1 cellular context compared by ENCODE assay signal in the genomic region with DNA sequence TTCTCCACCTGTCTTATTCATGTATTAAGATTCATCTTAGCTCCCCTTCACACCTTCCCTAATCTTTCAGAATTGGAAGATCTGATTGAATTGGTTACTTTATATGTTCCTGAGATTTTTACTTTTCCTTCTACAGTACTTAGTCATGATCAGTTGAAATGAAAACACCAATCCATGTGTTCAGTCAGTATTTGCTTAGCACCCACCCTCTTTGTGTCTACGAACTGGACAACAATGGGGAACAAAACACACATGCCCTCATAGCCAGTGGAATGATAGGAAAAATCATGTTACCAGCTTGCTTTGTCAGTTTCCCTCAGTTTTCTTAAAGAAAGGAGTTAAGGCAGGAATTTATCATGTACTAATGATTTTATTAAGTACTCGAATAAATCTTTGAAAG.
TF ChIP-seq lines count a peak whose summit lies in the region.

No MANE protein-coding gene starts in this region.

TF ChIP-seq in WTC11, 78 proteins besides CTCF, POLR2A, EP300 and RAD21 (continued from another document):
- TF ChIP-seq, protein P1, sequence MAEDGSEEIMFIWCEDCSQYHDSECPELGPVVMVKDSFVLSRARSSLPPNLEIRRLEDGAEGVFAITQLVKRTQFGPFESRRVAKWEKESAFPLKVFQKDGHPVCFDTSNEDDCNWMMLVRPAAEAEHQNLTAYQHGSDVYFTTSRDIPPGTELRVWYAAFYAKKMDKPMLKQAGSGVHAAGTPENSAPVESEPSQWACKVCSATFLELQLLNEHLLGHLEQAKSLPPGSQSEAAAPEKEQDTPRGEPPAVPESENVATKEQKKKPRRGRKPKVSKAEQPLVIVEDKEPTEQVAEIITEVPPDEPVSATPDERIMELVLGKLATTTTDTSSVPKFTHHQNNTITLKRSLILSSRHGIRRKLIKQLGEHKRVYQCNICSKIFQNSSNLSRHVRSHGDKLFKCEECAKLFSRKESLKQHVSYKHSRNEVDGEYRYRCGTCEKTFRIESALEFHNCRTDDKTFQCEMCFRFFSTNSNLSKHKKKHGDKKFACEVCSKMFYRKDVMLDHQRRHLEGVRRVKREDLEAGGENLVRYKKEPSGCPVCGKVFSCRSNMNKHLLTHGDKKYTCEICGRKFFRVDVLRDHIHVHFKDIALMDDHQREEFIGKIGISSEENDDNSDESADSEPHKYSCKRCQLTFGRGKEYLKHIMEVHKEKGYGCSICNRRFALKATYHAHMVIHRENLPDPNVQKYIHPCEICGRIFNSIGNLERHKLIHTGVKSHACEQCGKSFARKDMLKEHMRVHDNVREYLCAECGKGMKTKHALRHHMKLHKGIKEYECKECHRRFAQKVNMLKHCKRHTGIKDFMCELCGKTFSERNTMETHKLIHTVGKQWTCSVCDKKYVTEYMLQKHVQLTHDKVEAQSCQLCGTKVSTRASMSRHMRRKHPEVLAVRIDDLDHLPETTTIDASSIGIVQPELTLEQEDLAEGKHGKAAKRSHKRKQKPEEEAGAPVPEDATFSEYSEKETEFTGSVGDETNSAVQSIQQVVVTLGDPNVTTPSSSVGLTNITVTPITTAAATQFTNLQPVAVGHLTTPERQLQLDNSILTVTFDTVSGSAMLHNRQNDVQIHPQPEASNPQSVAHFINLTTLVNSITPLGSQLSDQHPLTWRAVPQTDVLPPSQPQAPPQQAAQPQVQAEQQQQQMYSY (CRISPR knock-in tag; IDR thresholded peaks at IDR 0.05) = no peak
- TF ChIP-seq FOXJ3 (CRISPR knock-in tag; IDR thresholded peaks at IDR 0.05; ENCODE audit: borderline replicate concordance) (no peak), ZNF232 (CRISPR knock-in tag; IDR thresholded peaks at IDR 0.05) (no peak), IRF2 (CRISPR knock-in tag; IDR thresholded peaks at IDR 0.05; ENCODE audit: borderline replicate concordance, low read depth) (no peak), NR2C2 (CRISPR knock-in tag; IDR thresholded peaks at IDR 0.05) (no peak), NR1H2 (CRISPR knock-in tag; IDR thresholded peaks at IDR 0.05) (no peak), ZNF219 (CRISPR knock-in tag; IDR thresholded peaks at IDR 0.05; ENCODE audit: borderline replicate concordance) (no peak)
- TF ChIP-seq, protein P2, sequence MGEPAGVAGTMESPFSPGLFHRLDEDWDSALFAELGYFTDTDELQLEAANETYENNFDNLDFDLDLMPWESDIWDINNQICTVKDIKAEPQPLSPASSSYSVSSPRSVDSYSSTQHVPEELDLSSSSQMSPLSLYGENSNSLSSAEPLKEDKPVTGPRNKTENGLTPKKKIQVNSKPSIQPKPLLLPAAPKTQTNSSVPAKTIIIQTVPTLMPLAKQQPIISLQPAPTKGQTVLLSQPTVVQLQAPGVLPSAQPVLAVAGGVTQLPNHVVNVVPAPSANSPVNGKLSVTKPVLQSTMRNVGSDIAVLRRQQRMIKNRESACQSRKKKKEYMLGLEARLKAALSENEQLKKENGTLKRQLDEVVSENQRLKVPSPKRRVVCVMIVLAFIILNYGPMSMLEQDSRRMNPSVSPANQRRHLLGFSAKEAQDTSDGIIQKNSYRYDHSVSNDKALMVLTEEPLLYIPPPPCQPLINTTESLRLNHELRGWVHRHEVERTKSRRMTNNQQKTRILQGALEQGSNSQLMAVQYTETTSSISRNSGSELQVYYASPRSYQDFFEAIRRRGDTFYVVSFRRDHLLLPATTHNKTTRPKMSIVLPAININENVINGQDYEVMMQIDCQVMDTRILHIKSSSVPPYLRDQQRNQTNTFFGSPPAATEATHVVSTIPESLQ (CRISPR knock-in tag; IDR thresholded peaks at IDR 0.05) = no peak
- TF ChIP-seq, protein P3, sequence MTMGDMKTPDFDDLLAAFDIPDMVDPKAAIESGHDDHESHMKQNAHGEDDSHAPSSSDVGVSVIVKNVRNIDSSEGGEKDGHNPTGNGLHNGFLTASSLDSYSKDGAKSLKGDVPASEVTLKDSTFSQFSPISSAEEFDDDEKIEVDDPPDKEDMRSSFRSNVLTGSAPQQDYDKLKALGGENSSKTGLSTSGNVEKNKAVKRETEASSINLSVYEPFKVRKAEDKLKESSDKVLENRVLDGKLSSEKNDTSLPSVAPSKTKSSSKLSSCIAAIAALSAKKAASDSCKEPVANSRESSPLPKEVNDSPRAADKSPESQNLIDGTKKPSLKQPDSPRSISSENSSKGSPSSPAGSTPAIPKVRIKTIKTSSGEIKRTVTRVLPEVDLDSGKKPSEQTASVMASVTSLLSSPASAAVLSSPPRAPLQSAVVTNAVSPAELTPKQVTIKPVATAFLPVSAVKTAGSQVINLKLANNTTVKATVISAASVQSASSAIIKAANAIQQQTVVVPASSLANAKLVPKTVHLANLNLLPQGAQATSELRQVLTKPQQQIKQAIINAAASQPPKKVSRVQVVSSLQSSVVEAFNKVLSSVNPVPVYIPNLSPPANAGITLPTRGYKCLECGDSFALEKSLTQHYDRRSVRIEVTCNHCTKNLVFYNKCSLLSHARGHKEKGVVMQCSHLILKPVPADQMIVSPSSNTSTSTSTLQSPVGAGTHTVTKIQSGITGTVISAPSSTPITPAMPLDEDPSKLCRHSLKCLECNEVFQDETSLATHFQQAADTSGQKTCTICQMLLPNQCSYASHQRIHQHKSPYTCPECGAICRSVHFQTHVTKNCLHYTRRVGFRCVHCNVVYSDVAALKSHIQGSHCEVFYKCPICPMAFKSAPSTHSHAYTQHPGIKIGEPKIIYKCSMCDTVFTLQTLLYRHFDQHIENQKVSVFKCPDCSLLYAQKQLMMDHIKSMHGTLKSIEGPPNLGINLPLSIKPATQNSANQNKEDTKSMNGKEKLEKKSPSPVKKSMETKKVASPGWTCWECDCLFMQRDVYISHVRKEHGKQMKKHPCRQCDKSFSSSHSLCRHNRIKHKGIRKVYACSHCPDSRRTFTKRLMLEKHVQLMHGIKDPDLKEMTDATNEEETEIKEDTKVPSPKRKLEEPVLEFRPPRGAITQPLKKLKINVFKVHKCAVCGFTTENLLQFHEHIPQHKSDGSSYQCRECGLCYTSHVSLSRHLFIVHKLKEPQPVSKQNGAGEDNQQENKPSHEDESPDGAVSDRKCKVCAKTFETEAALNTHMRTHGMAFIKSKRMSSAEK (CRISPR knock-in tag; IDR thresholded peaks at IDR 0.05; ENCODE audit: borderline replicate concordance) = no peak
TF ChIP-seq in WTC11: peak in this region for 0.
